In genomic region chr17:15289285-15290185, GRCh38 we compare ENCODE assay signal across 2 cellular contexts.
TF ChIP-seq lines count a peak whose summit lies in the region.

No MANE protein-coding gene starts in this region.

TF ChIP-seq in A549, 52 proteins besides CTCF, POLR2A, EP300 and RAD21 (continued from another document and continues in another):
- TF ChIP-seq NFE2L2 (conservative IDR thresholded peaks at IDR 0.05; ENCODE audit: low read length), result no peak; the same call in 1 of the 2 replicates
- TF ChIP-seq SMC3 (IDR thresholded peaks at IDR 0.05), result peak; percentile 35; the same call in 2 of the 3 replicates
- TF ChIP-seq NPAS2 (CRISPR knock-in tag; IDR thresholded peaks at IDR 0.05; ENCODE audit: borderline replicate concordance), result no peak
- TF ChIP-seq ZSCAN20 (CRISPR knock-in tag; IDR thresholded peaks at IDR 0.05), result peak; percentile 90
- TF ChIP-seq E2F6 (IDR thresholded peaks at IDR 0.05; ENCODE audit: borderline replicate concordance, low read depth), result 0 out of 2 replicates have a peak, but pooled peaks have one; percentile 59
- TF ChIP-seq HOXB5 (CRISPR knock-in tag; IDR thresholded peaks at IDR 0.05), result peak; percentile 84; the same call in 1 of the 2 replicates
- peak; percentile 93 for TF ChIP-seq ATOH8 (CRISPR knock-in tag; IDR thresholded peaks at IDR 0.05; ENCODE audit: low read depth)
- no peak for TF ChIP-seq ELK1 (IDR thresholded peaks at IDR 0.05; ENCODE audit: low read depth, low read length)
- TF ChIP-seq USF2 (IDR thresholded peaks at IDR 0.05), result no peak
- no peak for TF ChIP-seq ESRRA (IDR thresholded peaks at IDR 0.05; ENCODE audit: borderline replicate concordance, low read length)
- TF ChIP-seq PHF8 (IDR thresholded peaks at IDR 0.05; ENCODE audit: borderline replicate concordance, low read depth), result no peak
- peak; percentile 88; the same call in 1 of the 2 replicates for TF ChIP-seq HEYL (CRISPR knock-in tag; IDR thresholded peaks at IDR 0.05)
- TF ChIP-seq NR3C1 (IDR thresholded peaks at IDR 0.05), result no peak
- TF ChIP-seq EHMT2 (IDR thresholded peaks at IDR 0.05; ENCODE audit: low read depth), result peak; percentile 48; the same call in 1 of the 2 replicates
- peak; percentile 33 for TF ChIP-seq EHF (CRISPR knock-in tag; IDR thresholded peaks at IDR 0.05)
- TF ChIP-seq HOXB13 (CRISPR knock-in tag; IDR thresholded peaks at IDR 0.05; ENCODE audit: low read depth), result peak; percentile 81; the same call in 1 of the 2 replicates
- TF ChIP-seq HES2 (IDR thresholded peaks at IDR 0.05), result peak; percentile 79
- TF ChIP-seq RFX5 (IDR thresholded peaks at IDR 0.05), result peak; percentile 93
- peak; percentile 77; the same call in 2 of the 3 replicates for TF ChIP-seq BCL3 (IDR thresholded peaks at IDR 0.05)
- TF ChIP-seq ZFP36 (IDR thresholded peaks at IDR 0.05; ENCODE audit: borderline replicate concordance, partially characterized antibody), result peak; percentile 1
- no peak for TF ChIP-seq TFCP2L1 (CRISPR knock-in tag; IDR thresholded peaks at IDR 0.05)
- no peak for TF ChIP-seq MAZ (IDR thresholded peaks at IDR 0.05; ENCODE audit: borderline replicate concordance, low read depth, low read length)
- peak; percentile 83 for TF ChIP-seq MAX (IDR thresholded peaks at IDR 0.05)
- TF ChIP-seq BHLHE40 (IDR thresholded peaks at IDR 0.05; ENCODE audit: low read depth, low read length), result no peak
- TF ChIP-seq MYC (IDR thresholded peaks at IDR 0.05; ENCODE audit: borderline replicate concordance, low read length), result no peak
- TF ChIP-seq RNF2 (IDR thresholded peaks at IDR 0.05; ENCODE audit: borderline replicate concordance, low read depth), result no peak
- no peak for TF ChIP-seq KDM1A (IDR thresholded peaks at IDR 0.05; ENCODE audit: low read depth)
- no peak for TF ChIP-seq CBX8 (IDR thresholded peaks at IDR 0.05)
- peak; percentile 35; the same call in 1 of the 2 replicates for TF ChIP-seq TP53 (CRISPR knock-in tag; IDR thresholded peaks at IDR 0.05)
- no peak for TF ChIP-seq CBX2 (IDR thresholded peaks at IDR 0.05; ENCODE audit: borderline replicate concordance, low read depth)
- peak; percentile 95 for TF ChIP-seq MAFK (IDR thresholded peaks at IDR 0.05; ENCODE audit: partially characterized antibody)
- no peak for TF ChIP-seq POLR2AphosphoS2 (conservative IDR thresholded peaks at IDR 0.05; ENCODE audit: low read length)
- no peak for TF ChIP-seq CHD4 (IDR thresholded peaks at IDR 0.05; ENCODE audit: borderline replicate concordance)
- TF ChIP-seq CHD2 (IDR thresholded peaks at IDR 0.05; ENCODE audit: low read length, partially characterized antibody), result no peak
- no peak for TF ChIP-seq HDAC2 (IDR thresholded peaks at IDR 0.05)
- TF ChIP-seq GATA3 (IDR thresholded peaks at IDR 0.05; ENCODE audit: borderline replicate concordance), result peak; percentile 91
- TF ChIP-seq ZNF302 (CRISPR knock-in tag; IDR thresholded peaks at IDR 0.05), result 0 out of 2 replicates have a peak, but pooled peaks have one; percentile 44

TF ChIP-seq in GM23338, 12 proteins besides CTCF, POLR2A, EP300 and RAD21 (continued from another document):
- no peak for TF ChIP-seq ZNF331 (CRISPR knock-in tag; IDR thresholded peaks at IDR 0.05; ENCODE audit: low read depth)
- no peak for TF ChIP-seq NANOG (IDR thresholded peaks at IDR 0.05; ENCODE audit: borderline replicate concordance)
- no peak for TF ChIP-seq EZH2 (IDR thresholded peaks at IDR 0.05; ENCODE audit: low read depth, unreplicated experiment)
- TF ChIP-seq ZNF462 (CRISPR knock-in tag; IDR thresholded peaks at IDR 0.05), result no peak
- TF ChIP-seq STAT1 (IDR thresholded peaks at IDR 0.05; ENCODE audit: unreplicated experiment), result no peak
- no peak for TF ChIP-seq POLR2AphosphoS5 (IDR thresholded peaks at IDR 0.05; ENCODE audit: low read depth)
- TF ChIP-seq EZH2phosphoT487 (IDR thresholded peaks at IDR 0.05; ENCODE audit: unreplicated experiment), result no peak
- TF ChIP-seq JUNB (IDR thresholded peaks at IDR 0.05; ENCODE audit: unreplicated experiment), result no peak
